ENCODE assay signal across 25 cellular contexts in genomic region chr12:19700969-19701368, GRCh38.
"Had no signal": no experiment of that assay in that cellular context is flagged by ENCODE, and none has a peak within 500 bp of the region (broad histone marks: within the 10 kb centered on the region; RNA-seq: fewer than 3 reads in every experiment).

No MANE protein-coding gene starts in this region.

- H3K4me3 ChIP-seq: heart left ventricle, left lung, lower lobe of right lung, pancreas, prostate gland, skin epidermis, stomach, testis, thyroid gland, transverse colon, vagina had no signal

- H3K4me1 Mint-ChIP-seq: naive B cell had no signal

- H3K4me3 Mint-ChIP-seq: mesothelial cell of epicardium, natural killer cell had no signal

- H3K27me3 ChIP-seq: heart left ventricle, left lung, pancreas, stomach, testis, thyroid gland, transverse colon, vagina had no signal

- ATAC-seq: left colon, left lung, pancreas, sciatic nerve had no signal

- H3K27me3 Mint-ChIP-seq: naive B cell had no signal

- H3K36me3 ChIP-seq: heart left ventricle, left lung, lower lobe of right lung, pancreas, prostate gland, stomach, thyroid gland, transverse colon, vagina had no signal

- H3K9me3 ChIP-seq: pancreas, prostate gland, testis, thyroid gland, vagina had no signal

- H3K27ac Mint-ChIP-seq: mesothelial cell of epicardium, naive B cell, natural killer cell had no signal

- H3K4me1 ChIP-seq: heart left ventricle, left lung, lower lobe of right lung, pancreas, prostate gland, stomach, testis, thyroid gland, transverse colon, vagina had no signal

- H3K27ac ChIP-seq: heart left ventricle, left lung, lower lobe of right lung, pancreas, prostate gland, skin epidermis, stomach, testis, thyroid gland, transverse colon, vagina had no signal

- DNase-seq: glutamatergic neuron; heart left ventricle; left colon; left lung; lower lobe of right lung; mammary epithelial cell; mesendoderm; naive B cell; natural killer cell; retina; stimulated activated CD4-positive, alpha-beta T cell treated with anti-CD3 and anti-CD28 coated beads, Interleukin-12 subunit alpha, Interleukin-12 subunit beta, amount 100 ng/mL, for 4 hours; stimulated activated CD4-positive, alpha-beta T cell treated with anti-CD3 and anti-CD28 coated beads, Interleukin-15, amount 100 ng/mL, for 24 hours; stimulated activated CD4-positive, alpha-beta T cell treated with anti-CD3 and anti-CD28 coated beads, Interleukin-2, amount 100 ng/mL, for 24 hours; stimulated activated CD4-positive, alpha-beta T cell treated with anti-CD3 and anti-CD28 coated beads, Interleukin-4, amount 100 ng/mL, for 1 hour; stimulated activated naive CD4-positive, alpha-beta T cell; stomach; testis; thyroid gland; transverse colon had no signal
